In the genomic region with DNA sequence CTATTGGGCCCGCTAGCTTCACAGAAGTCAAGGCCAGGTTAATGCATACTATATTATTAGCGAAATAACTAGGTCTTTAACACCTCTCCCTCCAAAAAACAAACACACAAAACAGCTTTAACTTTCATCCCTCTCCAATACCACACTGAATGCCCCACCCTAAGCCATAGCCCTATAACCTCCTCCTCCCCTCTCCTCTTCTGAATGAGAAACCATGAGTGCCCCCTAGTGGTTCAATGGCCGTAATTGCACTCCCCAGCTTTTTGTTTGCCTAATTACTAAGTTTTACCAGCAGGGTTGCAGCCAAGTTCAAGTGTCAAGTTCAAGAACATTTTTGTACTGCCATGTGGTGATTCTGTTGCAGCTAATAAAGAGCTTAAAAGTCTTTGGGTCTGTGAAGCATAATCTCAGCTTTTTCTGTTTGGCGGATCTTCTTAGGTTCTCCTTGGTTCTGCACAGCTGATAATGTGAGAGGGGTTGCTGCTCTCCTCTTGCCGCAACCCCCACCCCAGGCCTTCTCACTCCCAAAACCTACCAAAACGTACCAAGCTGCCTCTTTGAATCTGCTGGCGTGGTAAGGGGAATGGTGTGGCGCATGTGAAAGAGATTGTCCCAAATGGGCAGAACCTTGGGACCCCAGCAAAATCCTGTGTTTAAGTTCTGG, we compare ENCODE assay signal across 1 cellular context.
TF ChIP-seq lines count a peak whose summit lies in the region.

No MANE protein-coding gene starts in this region.

TF ChIP-seq in HepG2, 621 proteins besides CTCF, POLR2A, EP300 and RAD21 (continued from another document):
- TF ChIP-seq, protein P1, sequence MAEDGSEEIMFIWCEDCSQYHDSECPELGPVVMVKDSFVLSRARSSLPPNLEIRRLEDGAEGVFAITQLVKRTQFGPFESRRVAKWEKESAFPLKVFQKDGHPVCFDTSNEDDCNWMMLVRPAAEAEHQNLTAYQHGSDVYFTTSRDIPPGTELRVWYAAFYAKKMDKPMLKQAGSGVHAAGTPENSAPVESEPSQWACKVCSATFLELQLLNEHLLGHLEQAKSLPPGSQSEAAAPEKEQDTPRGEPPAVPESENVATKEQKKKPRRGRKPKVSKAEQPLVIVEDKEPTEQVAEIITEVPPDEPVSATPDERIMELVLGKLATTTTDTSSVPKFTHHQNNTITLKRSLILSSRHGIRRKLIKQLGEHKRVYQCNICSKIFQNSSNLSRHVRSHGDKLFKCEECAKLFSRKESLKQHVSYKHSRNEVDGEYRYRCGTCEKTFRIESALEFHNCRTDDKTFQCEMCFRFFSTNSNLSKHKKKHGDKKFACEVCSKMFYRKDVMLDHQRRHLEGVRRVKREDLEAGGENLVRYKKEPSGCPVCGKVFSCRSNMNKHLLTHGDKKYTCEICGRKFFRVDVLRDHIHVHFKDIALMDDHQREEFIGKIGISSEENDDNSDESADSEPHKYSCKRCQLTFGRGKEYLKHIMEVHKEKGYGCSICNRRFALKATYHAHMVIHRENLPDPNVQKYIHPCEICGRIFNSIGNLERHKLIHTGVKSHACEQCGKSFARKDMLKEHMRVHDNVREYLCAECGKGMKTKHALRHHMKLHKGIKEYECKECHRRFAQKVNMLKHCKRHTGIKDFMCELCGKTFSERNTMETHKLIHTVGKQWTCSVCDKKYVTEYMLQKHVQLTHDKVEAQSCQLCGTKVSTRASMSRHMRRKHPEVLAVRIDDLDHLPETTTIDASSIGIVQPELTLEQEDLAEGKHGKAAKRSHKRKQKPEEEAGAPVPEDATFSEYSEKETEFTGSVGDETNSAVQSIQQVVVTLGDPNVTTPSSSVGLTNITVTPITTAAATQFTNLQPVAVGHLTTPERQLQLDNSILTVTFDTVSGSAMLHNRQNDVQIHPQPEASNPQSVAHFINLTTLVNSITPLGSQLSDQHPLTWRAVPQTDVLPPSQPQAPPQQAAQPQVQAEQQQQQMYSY (CRISPR knock-in tag; IDR thresholded peaks at IDR 0.05), result no peak
- 0 out of 2 replicates have a peak, but pooled peaks have one; percentile 17 for TF ChIP-seq ISL2 (CRISPR knock-in tag; IDR thresholded peaks at IDR 0.05)
